Comparison of ENCODE assay signal across 20 cellular contexts in the genomic region with DNA sequence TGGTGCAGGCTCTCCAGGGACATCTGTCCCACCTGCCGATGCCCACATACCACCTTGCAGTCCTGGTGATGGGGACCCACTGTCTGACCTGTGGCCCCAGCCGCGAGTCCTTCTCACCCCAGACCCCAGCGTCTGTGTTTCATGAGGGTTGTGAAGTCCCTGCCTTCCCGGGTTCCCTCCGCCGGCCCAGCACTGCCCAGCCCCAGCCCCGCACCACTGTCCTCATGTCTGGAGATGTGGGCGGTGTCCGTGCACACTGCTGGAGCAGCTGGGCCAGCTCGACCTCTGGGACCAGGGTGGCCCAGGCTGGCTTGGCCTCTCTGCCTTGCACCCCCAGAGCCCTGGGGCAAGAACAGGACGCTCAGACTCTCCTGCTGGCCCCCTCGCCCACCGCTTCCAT.
DNase-seq lines count a peak whose midpoint lies in the region; ATAC-seq and TF ChIP-seq lines count a peak whose summit lies in the region.
"Had no signal": no experiment of that assay in that cellular context is flagged by ENCODE, and none has a peak within 500 bp of the region (broad histone marks: within the 10 kb centered on the region; RNA-seq: fewer than 3 reads in every experiment).

No MANE protein-coding gene starts in this region.

- no peaks in the 10 kb centered on the region for H3K9me3 Mint-ChIP-seq in activated naive CD8-positive, alpha-beta T cell (ENCODE audit: low read depth)
- no peaks in the 10 kb centered on the region for H3K9me3 Mint-ChIP-seq in activated naive CD8-positive, alpha-beta T cell treated with anti-CD3 and anti-CD28 coated beads for 36 hours
- no peaks in the 10 kb centered on the region for H3K9me3 Mint-ChIP-seq in stimulated activated naive B cell treated with anti-CD40 and anti-IgM and Interleukin-4, amounts not matched to agents 10 μg/mL and 1 μg/mL and 100 μg/mL, for 72 hours
- H3K9me3 Mint-ChIP-seq: memory B cell; stimulated activated memory B cell treated with anti-CD40 and anti-IgM and Interleukin-4, amounts not matched to agents 10 μg/mL and 1 μg/mL and 100 μg/mL, for 72 hours had no signal

- H3K9ac ChIP-seq in NT2/D1 (ENCODE audit: insufficient read length, low read depth): peak overlapping the region; percentile 27

- no peaks in the 10 kb centered on the region for H3K36me3 Mint-ChIP-seq in activated naive CD8-positive, alpha-beta T cell
- H3K36me3 Mint-ChIP-seq in activated naive CD8-positive, alpha-beta T cell treated with anti-CD3 and anti-CD28 coated beads for 36 hours: no peaks in the 10 kb centered on the region
- no peaks in the 10 kb centered on the region for H3K36me3 Mint-ChIP-seq in stimulated activated naive B cell treated with anti-CD40 and anti-IgM and Interleukin-4, amounts not matched to agents 10 μg/mL and 1 μg/mL and 100 μg/mL, for 72 hours
- H3K36me3 Mint-ChIP-seq: memory B cell; stimulated activated memory B cell treated with anti-CD40 and anti-IgM and Interleukin-4, amounts not matched to agents 10 μg/mL and 1 μg/mL and 100 μg/mL, for 72 hours had no signal

- intact Hi-C loops in dorsolateral prefrontal cortex (cut with DNase I) (loop anchor here in 1 of 2 donors (2.0 kb wide), 1 partner anchor 25 kb away; no protein-coding TSS in a partner anchor), aorta (cut with DNase I) (no loop called here)

- no peaks in the 10 kb centered on the region for H3K27me3 Mint-ChIP-seq in activated naive CD8-positive, alpha-beta T cell
- H3K27me3 Mint-ChIP-seq in activated naive CD8-positive, alpha-beta T cell treated with anti-CD3 and anti-CD28 coated beads for 36 hours: no peaks in the 10 kb centered on the region
- H3K27me3 Mint-ChIP-seq in stimulated activated naive B cell treated with anti-CD40 and anti-IgM and Interleukin-4, amounts not matched to agents 10 μg/mL and 1 μg/mL and 100 μg/mL, for 72 hours: no peaks in the 10 kb centered on the region

- H3K27ac Mint-ChIP-seq in activated naive CD8-positive, alpha-beta T cell: no peak overlapping the region
- no peak overlapping the region for H3K27ac Mint-ChIP-seq in activated naive CD8-positive, alpha-beta T cell treated with anti-CD3 and anti-CD28 coated beads for 36 hours
- H3K27ac Mint-ChIP-seq in stimulated activated naive B cell treated with anti-CD40 and anti-IgM and Interleukin-4, amounts not matched to agents 10 μg/mL and 1 μg/mL and 100 μg/mL, for 72 hours: peak overlapping the region; percentile 32
- H3K27ac Mint-ChIP-seq: memory B cell; stimulated activated memory B cell treated with anti-CD40 and anti-IgM and Interleukin-4, amounts not matched to agents 10 μg/mL and 1 μg/mL and 100 μg/mL, for 72 hours had no signal

- peak overlapping the region in 37 of 59 donors; percentile 10 to 99 (median 95) for H3K27ac ChIP-seq in dorsolateral prefrontal cortex
- H3K27ac ChIP-seq in aorta (ENCODE audit: low read depth in 1 of 2, low read length in 2 of 2): no peak overlapping the region
- H3K27ac ChIP-seq: brain microvascular endothelial cell, HL-60, thoracic aorta had no signal

- H3K36me3 ChIP-seq in NT2/D1 (ENCODE audit: insufficient read depth, insufficient read length, low read length): no peaks in the 10 kb centered on the region
- no peaks in the 10 kb centered on the region for H3K36me3 ChIP-seq in aorta (ENCODE audit: control insufficient read depth in 1 of 2, insufficient read depth in 2 of 2, low read length in 1 of 2)
- H3K36me3 ChIP-seq: brain microvascular endothelial cell, esophagus muscularis mucosa, HAP-1, thoracic aorta had no signal

- ATAC-seq in stimulated activated naive B cell treated with anti-CD40 and anti-IgM and Interleukin-4, amounts not matched to agents 10 μg/mL and 1 μg/mL and 100 μg/mL, for 72 hours (replicated peaks): no peak
- ATAC-seq in aorta (ENCODE audit: low FRiP score) (no peak), HG02763 (IDR thresholded peaks at IDR 0.05; ENCODE audit: unreplicated experiment) (no peak)
- ATAC-seq: left colon; stimulated activated memory B cell treated with anti-CD40 and anti-IgM and Interleukin-4, amounts not matched to agents 10 μg/mL and 1 μg/mL and 100 μg/mL, for 72 hours had no signal

- no peaks in the 10 kb centered on the region for H3K27me3 ChIP-seq in NT2/D1 (ENCODE audit: insufficient read depth, insufficient read length)
- no peaks in the 10 kb centered on the region for H3K27me3 ChIP-seq in dorsolateral prefrontal cortex
- no peaks in the 10 kb centered on the region for H3K27me3 ChIP-seq in aorta (ENCODE audit: control insufficient read depth in 1 of 2, insufficient read depth in 2 of 2, low read length in 1 of 2)
- H3K27me3 ChIP-seq: brain microvascular endothelial cell, esophagus muscularis mucosa had no signal

- H3K4me3 Mint-ChIP-seq in activated naive CD8-positive, alpha-beta T cell: peak overlapping the region; percentile 51
- H3K4me3 Mint-ChIP-seq in activated naive CD8-positive, alpha-beta T cell treated with anti-CD3 and anti-CD28 coated beads for 36 hours: no peak overlapping the region
- H3K4me3 Mint-ChIP-seq in stimulated activated naive B cell treated with anti-CD40 and anti-IgM and Interleukin-4, amounts not matched to agents 10 μg/mL and 1 μg/mL and 100 μg/mL, for 72 hours: no peak overlapping the region
- H3K4me3 Mint-ChIP-seq: stimulated activated memory B cell treated with anti-CD40 and anti-IgM and Interleukin-4, amounts not matched to agents 10 μg/mL and 1 μg/mL and 100 μg/mL, for 72 hours had no signal

- DNase-seq in activated naive CD8-positive, alpha-beta T cell treated with anti-CD3 and anti-CD28 coated beads for 36 hours: no peak
- DNase-seq in NT2/D1 (ENCODE audit: low read depth, low spot score) (no peak), dorsolateral prefrontal cortex (no peak), aorta (no peak), NCI-H2196 treated with DMSO at 0.1 percent for 48 hours (lab: John Stamatoyannopoulos, UW; ENCODE audit: unreplicated experiment) (no peak)
- DNase-seq in stimulated activated naive B cell treated with anti-CD40 and anti-IgM and Interleukin-4, amounts not matched to agents 10 μg/mL and 1 μg/mL and 100 μg/mL, for 72 hours: no peak
- DNase-seq: brain microvascular endothelial cell; effector memory CD4-positive, alpha-beta T cell; foreskin melanocyte; left colon; NCI-H2081; NCI-H774 had no signal

- WGBS in aorta, 2 donors: 91 to 95% methylated on average over 14 of the region's 14 CpGs

- TF ChIP-seq CTCF in dorsolateral prefrontal cortex (IDR thresholded peaks at IDR 0.05 in 54 of 56, conservative IDR thresholded peaks at IDR 0.05 in 2 of 56; ENCODE audit: low read depth in 1 of 56, partially characterized antibody in 56 of 56): no peak

- H3K9me3 ChIP-seq in NT2/D1 (ENCODE audit: insufficient read depth, low read length): no peaks in the 10 kb centered on the region; the same call in 1 of the 2 replicates
- H3K9me3 ChIP-seq in aorta (ENCODE audit: control insufficient read depth, low read length): no peaks in the 10 kb centered on the region
- H3K9me3 ChIP-seq: esophagus muscularis mucosa, HAP-1, thoracic aorta had no signal

- H3K4me1 ChIP-seq in NT2/D1 (ENCODE audit: insufficient read depth, insufficient read length): peaks cover 63% of the 10 kb centered on the region
- H3K4me1 ChIP-seq in aorta (ENCODE audit: control insufficient read depth in 1 of 2, insufficient read depth in 2 of 2, low read length in 2 of 2): no peaks in the 10 kb centered on the region

- H3K4me3 ChIP-seq in NT2/D1 (ENCODE audit: insufficient read length, low read depth) (no peak overlapping the region), dorsolateral prefrontal cortex (no peak overlapping the region), aorta (ENCODE audit: low read length in 2 of 2) (no peak overlapping the region)
- H3K4me3 ChIP-seq: esophagus muscularis mucosa, HAP-1, thoracic aorta had no signal

- H3K4me1 Mint-ChIP-seq in activated naive CD8-positive, alpha-beta T cell (ENCODE audit: low read depth): peaks cover 40% of the 10 kb centered on the region
- H3K4me1 Mint-ChIP-seq in activated naive CD8-positive, alpha-beta T cell treated with anti-CD3 and anti-CD28 coated beads for 36 hours: peaks cover 29% of the 10 kb centered on the region
- peaks cover 59 to 77% of the 10 kb centered on the region in 2 donors for H3K4me1 Mint-ChIP-seq in stimulated activated naive B cell treated with anti-CD40 and anti-IgM and Interleukin-4, amounts not matched to agents 10 μg/mL and 1 μg/mL and 100 μg/mL, for 72 hours

Comparison
In these comparisons a context has a peak if more than half of its experiments do, and no peak if none do; other contexts are left out.
1. H3K27ac ChIP-seq: peak in dorsolateral prefrontal cortex (37 of 59); none in aorta (0 of 2).